16 cellular contexts compared by ENCODE assay signal in the genomic region with DNA sequence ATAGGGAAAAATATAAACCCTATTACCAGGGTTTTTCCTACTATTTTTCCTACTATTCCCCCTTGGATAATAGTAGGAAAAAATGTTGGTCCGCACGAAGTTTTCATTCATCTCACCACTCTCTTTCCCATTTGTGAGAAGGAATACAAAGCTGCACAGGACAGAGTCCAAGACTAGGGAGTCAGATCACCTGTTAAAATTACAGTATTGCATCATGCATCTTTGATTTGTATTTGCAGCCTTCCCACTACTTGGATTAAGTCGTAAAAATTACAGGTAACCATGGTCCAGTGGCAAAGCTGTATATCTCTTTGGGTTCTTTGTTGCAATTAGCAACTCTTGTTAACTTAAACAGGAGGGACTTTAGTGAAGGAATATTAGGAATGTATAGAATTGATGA.
"Had no signal": no experiment of that assay in that cellular context is flagged by ENCODE, and none has a peak within 500 bp of the region (broad histone marks: within the 10 kb centered on the region; RNA-seq: fewer than 3 reads in every experiment).

No MANE protein-coding gene starts in this region.

- ATAC-seq: foreskin keratinocyte, heart right ventricle, left cardiac atrium, lower lobe of right lung, mucosa of descending colon had no signal

- H3K27me3 ChIP-seq: dorsolateral prefrontal cortex, esophagus muscularis mucosa, foreskin keratinocyte, heart right ventricle had no signal

- H3K4me3 ChIP-seq: coronary artery, dorsolateral prefrontal cortex, esophagus muscularis mucosa, heart right ventricle, left ventricle myocardium inferior, lower lobe of right lung, mucosa of descending colon had no signal

- H3K27ac ChIP-seq: coronary artery, esophagus muscularis mucosa, foreskin keratinocyte, heart right ventricle, left ventricle myocardium inferior, lower lobe of right lung had no signal

- DNase-seq: dermis blood vessel endothelial cell; dorsolateral prefrontal cortex; effector CD4-positive, alpha-beta T cell; effector memory CD4-positive, alpha-beta T cell; foreskin keratinocyte; glutamatergic neuron; head of caudate nucleus; heart right ventricle; hippocampal formation; left cardiac atrium; left ventricle myocardium inferior; lower lobe of right lung; mesenchymal stem cell; mucosa of descending colon had no signal

- H3K9me3 ChIP-seq: esophagus muscularis mucosa, heart right ventricle, left ventricle myocardium inferior, lower lobe of right lung, mucosa of descending colon had no signal

- H3K4me1 ChIP-seq: foreskin keratinocyte, left ventricle myocardium inferior, lower lobe of right lung had no signal
